1 cellular context compared by ENCODE assay signal in genomic region chr6:26216015-26216885, GRCh38.
A peak's percentile ranks its signal among the peaks of the same experiment; 100 is the strongest.
TF ChIP-seq lines count a peak whose summit lies in the region.

No MANE protein-coding gene starts in this region.

TF ChIP-seq in HepG2, 621 proteins besides CTCF, POLR2A, EP300 and RAD21 (continued from another document and continues in another):
- TF ChIP-seq ZNF691 (CRISPR knock-in tag; IDR thresholded peaks at IDR 0.05; ENCODE audit: borderline replicate concordance, low read depth) (no peak), ZNF331 (CRISPR knock-in tag; IDR thresholded peaks at IDR 0.05) (no peak), ZBTB2 (CRISPR knock-in tag; IDR thresholded peaks at IDR 0.05; ENCODE audit: low read depth) (no peak), ZNF33B (CRISPR knock-in tag; IDR thresholded peaks at IDR 0.05) (no peak), ZNF557 (CRISPR knock-in tag; IDR thresholded peaks at IDR 0.05) (no peak), ZBTB7B (CRISPR knock-in tag; IDR thresholded peaks at IDR 0.05) (no peak), HHEX (CRISPR knock-in tag; IDR thresholded peaks at IDR 0.05) (no peak), ZBTB43 (CRISPR knock-in tag; conservative IDR thresholded peaks at IDR 0.05) (0 out of 2 replicates have a peak, but pooled peaks have one; percentile 10), ZNF460 (CRISPR knock-in tag; IDR thresholded peaks at IDR 0.05; ENCODE audit: borderline replicate concordance) (no peak), HNF1A (IDR thresholded peaks at IDR 0.05; ENCODE audit: low read depth) (no peak), HNF1A (CRISPR knock-in tag; IDR thresholded peaks at IDR 0.05; ENCODE audit: borderline replicate concordance) (no peak), SMYD3 (CRISPR knock-in tag; IDR thresholded peaks at IDR 0.05) (peak; percentile 80; the same call in 1 of the 2 replicates), ZNF354B (CRISPR knock-in tag; IDR thresholded peaks at IDR 0.05) (no peak), RFX1 (IDR thresholded peaks at IDR 0.05) (no peak), NCOR1 (IDR thresholded peaks at IDR 0.05; ENCODE audit: borderline replicate concordance, low read length) (no peak), ZNF296 (CRISPR knock-in tag; conservative IDR thresholded peaks at IDR 0.05) (no peak; the same call in 1 of the 2 replicates), CREB3 (CRISPR knock-in tag; IDR thresholded peaks at IDR 0.05) (no peak), ZNF576 (CRISPR knock-in tag; IDR thresholded peaks at IDR 0.05) (no peak), ZNF121 (CRISPR knock-in tag; IDR thresholded peaks at IDR 0.05) (no peak), GABPA (IDR thresholded peaks at IDR 0.05; ENCODE audit: low read depth, low read length) (no peak), GABPA (CRISPR knock-in tag; IDR thresholded peaks at IDR 0.05; ENCODE audit: low read depth) (0 out of 2 replicates have a peak, but pooled peaks have one; percentile 6), ZNF770 (CRISPR knock-in tag; IDR thresholded peaks at IDR 0.05) (no peak), RFXAP (CRISPR knock-in tag; IDR thresholded peaks at IDR 0.05; ENCODE audit: borderline replicate concordance) (no peak), YEATS4 (CRISPR knock-in tag; IDR thresholded peaks at IDR 0.05; ENCODE audit: borderline replicate concordance) (0 out of 2 replicates have a peak, but pooled peaks have one; percentile 18), DBP (CRISPR knock-in tag; IDR thresholded peaks at IDR 0.05; ENCODE audit: not compliant biosample characterization) (peak; percentile 23), HOMEZ (CRISPR knock-in tag; IDR thresholded peaks at IDR 0.05; ENCODE audit: low read depth) (peak; percentile 25; the same call in 1 of the 2 replicates), ZNF484 (CRISPR knock-in tag; IDR thresholded peaks at IDR 0.05; ENCODE audit: borderline replicate concordance, low read depth) (no peak; the same call in 1 of the 2 replicates), SATB2 (CRISPR knock-in tag; IDR thresholded peaks at IDR 0.05) (no peak; the same call in 1 of the 2 replicates), ZSCAN25 (CRISPR knock-in tag; IDR thresholded peaks at IDR 0.05) (no peak), SP1 (IDR thresholded peaks at IDR 0.05) (no peak), SP1 (CRISPR knock-in tag; IDR thresholded peaks at IDR 0.05) (0 out of 2 replicates have a peak, but pooled peaks have one; percentile 15), MEIS2 (CRISPR knock-in tag; IDR thresholded peaks at IDR 0.05) (no peak), TRIM22 (IDR thresholded peaks at IDR 0.05) (no peak), MYC (CRISPR knock-in tag; IDR thresholded peaks at IDR 0.05; ENCODE audit: borderline replicate concordance) (no peak), SCMH1 (CRISPR knock-in tag; IDR thresholded peaks at IDR 0.05; ENCODE audit: borderline replicate concordance) (no peak), KMT2B (CRISPR knock-in tag; IDR thresholded peaks at IDR 0.05) (peak; percentile 59; the same call in 1 of the 2 replicates), FOXJ3 (CRISPR knock-in tag; IDR thresholded peaks at IDR 0.05; ENCODE audit: borderline replicate concordance) (no peak), BCL3 (CRISPR knock-in tag; IDR thresholded peaks at IDR 0.05) (no peak), HINFP (CRISPR knock-in tag; IDR thresholded peaks at IDR 0.05; ENCODE audit: low read depth) (peak; percentile 74), SALL1 (CRISPR knock-in tag; IDR thresholded peaks at IDR 0.05) (peak; percentile 56), SP5 (CRISPR knock-in tag; IDR thresholded peaks at IDR 0.05; ENCODE audit: borderline replicate concordance, low read depth) (no peak), ISL2 (CRISPR knock-in tag; IDR thresholded peaks at IDR 0.05) (0 out of 2 replicates have a peak, but pooled peaks have one; percentile 15), NFIC (IDR thresholded peaks at IDR 0.05; ENCODE audit: low read length) (peak; percentile 18), GATAD1 (CRISPR knock-in tag; IDR thresholded peaks at IDR 0.05) (0 out of 2 replicates have a peak, but pooled peaks have one; percentile 17)
